ENCODE assay signal across 8 cellular contexts in the genomic region with DNA sequence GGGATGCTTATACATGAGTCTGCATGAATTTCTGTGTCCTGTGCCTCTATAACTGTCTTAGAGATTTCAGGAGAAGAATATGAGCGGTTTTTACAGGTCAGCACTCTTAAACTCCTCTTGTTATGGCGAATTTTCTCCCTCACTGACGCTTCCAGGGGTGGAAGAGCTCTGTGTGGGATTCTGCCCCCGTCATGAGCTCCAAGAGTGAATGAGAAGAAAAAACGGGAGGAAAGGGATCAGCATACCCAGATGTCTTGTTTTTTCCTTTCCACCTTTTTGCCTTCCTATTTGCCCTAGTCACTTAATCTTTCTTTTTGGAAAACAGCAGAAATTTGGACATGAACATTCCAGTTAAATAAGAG. TPM values are rescaled to one million over a fixed set of nuclear protein-coding genes. Genes with fewer than 3 reads are reported as not detected.
DNase-seq lines count a peak whose midpoint lies in the region; ATAC-seq and TF ChIP-seq lines count a peak whose summit lies in the region.

No MANE protein-coding gene starts in this region.

- H3K9me3 ChIP-seq in T-helper 17 cell (ENCODE audit: control insufficient read depth, low read length, poor library complexity, severe bottlenecking): no peaks in the 10 kb centered on the region

- peaks cover 8% of the 10 kb centered on the region for H3K36me3 ChIP-seq in H7 (replicated peaks; ENCODE audit: control insufficient read depth, insufficient read depth, low read length)

- ATAC-seq in T-helper 17 cell: no peak
- ATAC-seq in left cardiac atrium: peak; percentile 8 to 27
- no peak for ATAC-seq in activated CD4-positive, CD25-positive, alpha-beta regulatory T cell treated with anti-CD3 and anti-CD28 coated beads, Interleukin-2, amount 50 U/mL, for 24 hours
- ATAC-seq in GM19455 (IDR thresholded peaks at IDR 0.05; ENCODE audit: unreplicated experiment): no peak

- peak overlapping the region in 11 of 21 experiments; percentile 5 to 71 (median 49) for H3K27ac ChIP-seq in skin epidermis

- peak; percentile 27 for DNase-seq in H7
- DNase-seq in T-helper 17 cell: no peak
- no peak for DNase-seq in left cardiac atrium
- DNase-seq in GM20000 (ENCODE audit: low spot score): no peak
- DNase-seq in kidney tubule cell (ENCODE audit: low spot score): no peak

- peaks cover 32% of the 10 kb centered on the region for H3K4me1 Mint-ChIP-seq in T-helper 17 cell

- H3K27me3 ChIP-seq in H7 (ENCODE audit: control insufficient read depth, insufficient read depth, low read length): no peaks in the 10 kb centered on the region; the same call in 1 of the 2 replicates

- peaks cover 3% of the 10 kb centered on the region for H3K36me3 Mint-ChIP-seq in T-helper 17 cell (ENCODE audit: low read depth)

- H3K4me3 Mint-ChIP-seq in T-helper 17 cell: peak overlapping the region; percentile 100

- peak overlapping the region; percentile 70 for H3K4me3 ChIP-seq in H7 (ENCODE audit: insufficient read depth, low read depth, low read length)
- peak overlapping the region; percentile 46 to 71 (median 59) for H3K4me3 ChIP-seq in skin epidermis

- intact Hi-C loops in left cardiac atrium (cut with DNase I): loop anchor here in 1 of 2 donors (5.0 kb wide), 1 partner anchor 37 kb away; the partner anchor contains the start of gene ASB8

- no peak overlapping the region for H3K27ac Mint-ChIP-seq in T-helper 17 cell

- peaks cover 14% of the 10 kb centered on the region for H3K27me3 Mint-ChIP-seq in T-helper 17 cell

- no peak for TF ChIP-seq CTCF in GM20000 (IDR thresholded peaks at IDR 0.05; ENCODE audit: extremely low read depth, missing control alignments)

RNA-seq across cellular contexts. Expression of gene PFKM, which starts 0.7 kb away (rescaled TPM):
- 61.5 and 70.2 TPM in 2 replicates for total RNA-seq in H7 (2014; rRNA removed; shearing (Covaris generic))
- total RNA-seq in T-helper 17 cell (10 to 100 TPM; 19.6 to 19.9 TPM), left cardiac atrium (100 to 1,000 TPM; 202 to 260 TPM)

RNA-seq across cellular contexts. Expression of gene SENP1, which starts 13.9 kb away (rescaled TPM):
- 26.7 and 27.0 TPM in 2 replicates for total RNA-seq in H7 (2014; rRNA removed; shearing (Covaris generic))
- total RNA-seq in T-helper 17 cell: 10 to 100 TPM; 26.9 to 33.8 TPM
- 10 to 100 TPM in 1 of 2 donors, 1 to 10 TPM in 1; 7.2 to 10.7 TPM for total RNA-seq in left cardiac atrium

RNA-seq across cellular contexts. Expression of gene ASB8, which starts 37.5 kb away (rescaled TPM):
- total RNA-seq in H7 (2014; rRNA removed; shearing (Covaris generic)): 7.5 and 8.5 TPM in 2 replicates
- total RNA-seq in T-helper 17 cell (10 to 100 TPM; 39.0 to 59.6 TPM), left cardiac atrium (10 to 100 TPM; 47.3 to 50.0 TPM)

Comparison
In these comparisons a context has a peak if more than half of its experiments do, and no peak if none do; other contexts are left out.
1. ATAC-seq: peak in left cardiac atrium (2 of 2); none in T-helper 17 cell (single experiment), activated CD4-positive, CD25-positive, alpha-beta regulatory T cell treated with anti-CD3 and anti-CD28 coated beads, Interleukin-2, amount 50 U/mL, for 24 hours (0 of 2) and GM19455 (single experiment).